8 cellular contexts compared by ENCODE assay signal in genomic region chrX:63686878-63687714, GRCh38.
DNase-seq lines count a peak whose midpoint lies in the region; ATAC-seq and TF ChIP-seq lines count a peak whose summit lies in the region.

No MANE protein-coding gene starts in this region.

- H3K4me1 Mint-ChIP-seq in H9: no peaks in the 10 kb centered on the region; a peak in 1 of 4 replicates
- H3K4me1 Mint-ChIP-seq in activated CD8-positive, alpha-beta T cell treated with anti-CD3 and anti-CD28 coated beads, Interleukin-2, amount 10 ng/mL, durations not matched to agents 7 days and 5 days (ENCODE audit: low read depth): peaks cover 6% of the 10 kb centered on the region
- no peaks in the 10 kb centered on the region for H3K4me1 Mint-ChIP-seq in stimulated activated effector memory CD8-positive, alpha-beta T cell treated with anti-CD3 and anti-CD28 coated beads, Interleukin-12 subunit alpha, Interleukin-12 subunit beta, amount 100 ng/mL, for 72 hours
- H3K4me1 Mint-ChIP-seq in activated T-helper 17 cell treated with anti-CD3 and anti-CD28 coated beads, Interleukin-2, amount 50 U/mL, for 72 hours: no peaks in the 10 kb centered on the region

- H4K8ac ChIP-seq in H9 (replicated peaks; ENCODE audit: insufficient read length, low read depth, low read length): no peak overlapping the region

- peak; percentile 58 for DNase-seq in activated CD8-positive, alpha-beta memory T cell treated with anti-CD3 and anti-CD28 coated beads for 24 hours
- DNase-seq in activated CD8-positive, alpha-beta memory T cell treated with anti-CD3 and anti-CD28 coated beads, Interleukin-2, amount 50 U/mL, for 4 hours: no peak
- DNase-seq in H9: peak; percentile 26
- DNase-seq in NCI-H1105 treated with DMSO at 0.1 percent for 48 hours (lab: John Stamatoyannopoulos, UW): peak; percentile 47
- peak; percentile 24 for DNase-seq in activated CD8-positive, alpha-beta T cell treated with anti-CD3 and anti-CD28 coated beads, Interleukin-2, amount 10 ng/mL, durations not matched to agents 7 days and 5 days
- no peak for DNase-seq in left cardiac atrium
- peak in 1 of 2 donors; percentile 1 for DNase-seq in stimulated activated effector memory CD8-positive, alpha-beta T cell treated with anti-CD3 and anti-CD28 coated beads, Interleukin-12 subunit alpha, Interleukin-12 subunit beta, amount 100 ng/mL, for 72 hours (ENCODE audit: low spot score in 2 of 2)

- H3K4me2 ChIP-seq in H9 (ENCODE audit: insufficient read depth, insufficient read length, low read length): no peak overlapping the region

- H2BK5ac ChIP-seq in H9 (ENCODE audit: insufficient read length, low read length): no peak overlapping the region

- no peak overlapping the region for H3K4me3 Mint-ChIP-seq in H9
- H3K4me3 Mint-ChIP-seq in activated CD8-positive, alpha-beta T cell treated with anti-CD3 and anti-CD28 coated beads, Interleukin-2, amount 10 ng/mL, durations not matched to agents 7 days and 5 days: no peak overlapping the region
- H3K4me3 Mint-ChIP-seq in stimulated activated effector memory CD8-positive, alpha-beta T cell treated with anti-CD3 and anti-CD28 coated beads, Interleukin-12 subunit alpha, Interleukin-12 subunit beta, amount 100 ng/mL, for 72 hours: no peak overlapping the region
- no peak overlapping the region for H3K4me3 Mint-ChIP-seq in activated T-helper 17 cell treated with anti-CD3 and anti-CD28 coated beads, Interleukin-2, amount 50 U/mL, for 72 hours

- H4K91ac ChIP-seq in H9 (ENCODE audit: insufficient read length, low read depth, low read length): no peak overlapping the region

- no peaks in the 10 kb centered on the region for H3K27me3 Mint-ChIP-seq in H9 (ENCODE audit: low read depth)
- H3K27me3 Mint-ChIP-seq in activated CD8-positive, alpha-beta T cell treated with anti-CD3 and anti-CD28 coated beads, Interleukin-2, amount 10 ng/mL, durations not matched to agents 7 days and 5 days (ENCODE audit: low read depth): no peaks in the 10 kb centered on the region
- H3K27me3 Mint-ChIP-seq in activated T-helper 17 cell treated with anti-CD3 and anti-CD28 coated beads, Interleukin-2, amount 50 U/mL, for 72 hours: no peaks in the 10 kb centered on the region

- H3K4ac ChIP-seq in H9 (ENCODE audit: low read depth, low read length): no peak overlapping the region

- no peaks in the 10 kb centered on the region for H4K20me1 ChIP-seq in H9 (ENCODE audit: control insufficient read depth, insufficient read depth, insufficient read length)

- H2BK20ac ChIP-seq in H9 (ENCODE audit: low read depth, low read length, poor library complexity, severe bottlenecking): no peak overlapping the region

- H2AFZ ChIP-seq in H9 (ENCODE audit: low read length): no peak overlapping the region

- H2BK15ac ChIP-seq in H9 (ENCODE audit: low read depth, low read length): no peak overlapping the region

- no peaks in the 10 kb centered on the region for H3K9me3 ChIP-seq in H9 (ENCODE audit: control insufficient read depth, low read depth, low read length)

- no peaks in the 10 kb centered on the region for H3K27me3 ChIP-seq in H9 (ENCODE audit: insufficient read depth, low read length)

- H3K36me3 Mint-ChIP-seq in H9 (ENCODE audit: insufficient read depth in 1 of 3, low read depth in 3 of 3): peaks cover 18 to 32% (median 23%) of the 10 kb centered on the region in 3 experiments
- peaks cover 44% of the 10 kb centered on the region for H3K36me3 Mint-ChIP-seq in activated CD8-positive, alpha-beta T cell treated with anti-CD3 and anti-CD28 coated beads, Interleukin-2, amount 10 ng/mL, durations not matched to agents 7 days and 5 days (ENCODE audit: low read depth)
- H3K36me3 Mint-ChIP-seq in stimulated activated effector memory CD8-positive, alpha-beta T cell treated with anti-CD3 and anti-CD28 coated beads, Interleukin-12 subunit alpha, Interleukin-12 subunit beta, amount 100 ng/mL, for 72 hours: peaks cover 14% of the 10 kb centered on the region
- H3K36me3 Mint-ChIP-seq in activated T-helper 17 cell treated with anti-CD3 and anti-CD28 coated beads, Interleukin-2, amount 50 U/mL, for 72 hours (ENCODE audit: low read depth): peaks cover 33% of the 10 kb centered on the region

- CTCF ChIA-PET in activated CD8-positive, alpha-beta T cell treated with anti-CD3 and anti-CD28 coated beads, Interleukin-2, amount 10 ng/mL, durations not matched to agents 7 days and 5 days (lab: Charles Lee): interaction anchor here (0.6 to 2.1 kb wide), 14 partner anchors 9 to 433 kb away, joined by 3 to 7 read pairs (median 4); a partner anchor contains a TSS

- H4K5ac ChIP-seq in H9 (ENCODE audit: insufficient read length, low read depth, low read length): no peak overlapping the region

- H3K56ac ChIP-seq in H9 (ENCODE audit: insufficient read length, low read depth, low read length): no peak overlapping the region

- H3K27ac ChIP-seq in H9 (ENCODE audit: insufficient read length, low read depth, low read length): no peak overlapping the region

- WGBS in H9 (ENCODE audit: extremely low coverage, insufficient read length, low lambda C conversion rate): no CpG with 5 or more reads among the region's 1 CpG

- POLR2A ChIA-PET in activated CD8-positive, alpha-beta T cell treated with anti-CD3 and anti-CD28 coated beads, Interleukin-2, amount 10 ng/mL, durations not matched to agents 7 days and 5 days (lab: Charles Lee): no interaction called here

- no peak overlapping the region for H2BK120ac ChIP-seq in H9 (ENCODE audit: low read depth, low read length, poor library complexity, severe bottlenecking)

- H3K23me2 ChIP-seq in H9 (ENCODE audit: insufficient read length, low read depth, low read length, poor library complexity, severe bottlenecking): no peaks in the 10 kb centered on the region

- intact Hi-C loops in left cardiac atrium (cut with DNase I): no loop called here

- peak; percentile 73 for TF ChIP-seq CTCF in H9 (conservative IDR thresholded peaks at IDR 0.05)

- no peak overlapping the region for H2BK12ac ChIP-seq in H9 (ENCODE audit: insufficient read length, low read depth, low read length)

- H3K23ac ChIP-seq in H9 (ENCODE audit: insufficient read length, low read depth, low read length): no peak overlapping the region

- ATAC-seq in activated CD8-positive, alpha-beta T cell treated with anti-CD3 and anti-CD28 coated beads, Interleukin-2, amount 10 ng/mL, durations not matched to agents 7 days and 5 days: no peak
- peak; percentile 36 to 41 for ATAC-seq in left cardiac atrium
- ATAC-seq in stimulated activated effector memory CD8-positive, alpha-beta T cell treated with anti-CD3 and anti-CD28 coated beads, Interleukin-12 subunit alpha, Interleukin-12 subunit beta, amount 100 ng/mL, for 72 hours: no peak
- ATAC-seq in activated T-helper 17 cell treated with anti-CD3 and anti-CD28 coated beads, Interleukin-2, amount 50 U/mL, for 72 hours (replicated peaks): no peak

- H3K14ac ChIP-seq in H9 (ENCODE audit: insufficient read depth, low read length): no peak overlapping the region

- no peak overlapping the region for H3T11ph ChIP-seq in H9 (ENCODE audit: low read length)

- H3K79me2 ChIP-seq in H9 (ENCODE audit: insufficient read depth, low read length): no peaks in the 10 kb centered on the region

- peaks cover 61 to 69% of the 10 kb centered on the region in 2 experiments for H3K9me3 Mint-ChIP-seq in H9
- H3K9me3 Mint-ChIP-seq in activated CD8-positive, alpha-beta T cell treated with anti-CD3 and anti-CD28 coated beads, Interleukin-2, amount 10 ng/mL, durations not matched to agents 7 days and 5 days (ENCODE audit: insufficient read depth): peaks cover 5% of the 10 kb centered on the region
- H3K9me3 Mint-ChIP-seq in stimulated activated effector memory CD8-positive, alpha-beta T cell treated with anti-CD3 and anti-CD28 coated beads, Interleukin-12 subunit alpha, Interleukin-12 subunit beta, amount 100 ng/mL, for 72 hours: peaks cover 7% of the 10 kb centered on the region
- H3K9me3 Mint-ChIP-seq in activated T-helper 17 cell treated with anti-CD3 and anti-CD28 coated beads, Interleukin-2, amount 50 U/mL, for 72 hours: no peaks in the 10 kb centered on the region

- H2AK5ac ChIP-seq in H9 (ENCODE audit: insufficient read length, low read length): no peak overlapping the region

- no peaks in the 10 kb centered on the region for H3K79me1 ChIP-seq in H9 (ENCODE audit: insufficient read depth, low read depth, low read length, poor library complexity, severe bottlenecking)

- H3K9ac ChIP-seq in H9 (ENCODE audit: extremely low read depth, insufficient read length, low read length): no peak overlapping the region

- no peaks in the 10 kb centered on the region for H3K4me1 ChIP-seq in H9 (ENCODE audit: insufficient read depth, low read length)

- H3K18ac ChIP-seq in H9 (ENCODE audit: insufficient read length, low read depth, low read length): no peak overlapping the region

- H3K27ac Mint-ChIP-seq in H9: no peak overlapping the region
- H3K27ac Mint-ChIP-seq in activated CD8-positive, alpha-beta T cell treated with anti-CD3 and anti-CD28 coated beads, Interleukin-2, amount 10 ng/mL, durations not matched to agents 7 days and 5 days: no peak overlapping the region
- H3K27ac Mint-ChIP-seq in stimulated activated effector memory CD8-positive, alpha-beta T cell treated with anti-CD3 and anti-CD28 coated beads, Interleukin-12 subunit alpha, Interleukin-12 subunit beta, amount 100 ng/mL, for 72 hours: peak overlapping the region; percentile 32
- no peak overlapping the region for H3K27ac Mint-ChIP-seq in activated T-helper 17 cell treated with anti-CD3 and anti-CD28 coated beads, Interleukin-2, amount 50 U/mL, for 72 hours

Comparison
In these comparisons a context has a peak if more than half of its experiments do, and no peak if none do; other contexts are left out.
1. DNase-seq: peak in activated CD8-positive, alpha-beta memory T cell treated with anti-CD3 and anti-CD28 coated beads for 24 hours (single experiment), H9 (single experiment), NCI-H1105 treated with DMSO at 0.1 percent for 48 hours (single experiment) and activated CD8-positive, alpha-beta T cell treated with anti-CD3 and anti-CD28 coated beads, Interleukin-2, amount 10 ng/mL, durations not matched to agents 7 days and 5 days (single experiment); none in activated CD8-positive, alpha-beta memory T cell treated with anti-CD3 and anti-CD28 coated beads, Interleukin-2, amount 50 U/mL, for 4 hours (single experiment) and left cardiac atrium (single experiment).
2. ATAC-seq: peak in left cardiac atrium (2 of 2); none in activated CD8-positive, alpha-beta T cell treated with anti-CD3 and anti-CD28 coated beads, Interleukin-2, amount 10 ng/mL, durations not matched to agents 7 days and 5 days (single experiment), stimulated activated effector memory CD8-positive, alpha-beta T cell treated with anti-CD3 and anti-CD28 coated beads, Interleukin-12 subunit alpha, Interleukin-12 subunit beta, amount 100 ng/mL, for 72 hours (single experiment) and activated T-helper 17 cell treated with anti-CD3 and anti-CD28 coated beads, Interleukin-2, amount 50 U/mL, for 72 hours (single experiment).